11 cellular contexts compared by ENCODE assay signal in the genomic region with DNA sequence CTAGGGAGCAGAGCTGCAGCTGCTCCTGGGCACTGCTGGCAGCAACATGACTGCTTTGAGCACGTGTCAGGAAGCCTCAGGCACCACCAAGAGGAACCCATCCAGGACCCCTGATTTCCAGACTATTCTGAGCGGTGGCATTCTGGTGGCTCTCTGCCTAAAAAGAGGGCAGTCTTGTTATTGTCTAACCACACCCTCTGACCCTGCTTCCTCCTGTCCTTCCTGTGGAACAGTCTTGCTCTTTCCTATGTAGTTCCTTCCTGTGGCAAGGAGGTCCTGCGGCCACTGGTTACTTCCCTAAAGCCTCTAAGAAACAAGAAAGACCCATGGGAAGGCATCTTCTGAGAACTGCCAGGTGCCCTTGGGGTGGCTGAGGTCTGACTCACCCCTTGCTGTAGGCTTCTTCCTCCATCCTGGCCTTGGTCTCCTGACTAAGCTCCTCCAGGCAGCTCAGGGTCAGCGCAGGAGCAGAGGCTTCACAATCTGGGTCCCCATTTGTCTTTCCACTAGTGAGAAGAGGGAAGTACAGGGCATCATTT. TPM values are rescaled to one million over a fixed set of nuclear protein-coding genes. Genes with fewer than 3 reads are reported as not detected.
DNase-seq lines count a peak whose midpoint lies in the region; ATAC-seq and TF ChIP-seq lines count a peak whose summit lies in the region.
"Had no signal": no experiment of that assay in that cellular context is flagged by ENCODE, and none has a peak within 500 bp of the region (broad histone marks: within the 10 kb centered on the region; RNA-seq: fewer than 3 reads in every experiment).

No MANE protein-coding gene starts in this region.

- no peaks in the 10 kb centered on the region for H3K9me3 ChIP-seq in CD4-positive, CD25-positive, alpha-beta regulatory T cell (ENCODE audit: control insufficient read depth in 2 of 2, low read length in 2 of 2)
- H3K9me3 ChIP-seq in Peyer's patch = no peaks in the 10 kb centered on the region
- H3K9me3 ChIP-seq in trophoblast cell (ENCODE audit: insufficient read depth, low read depth, low read length) = peaks cover 3% of the 10 kb centered on the region
- H3K9me3 ChIP-seq: tibial nerve had no signal

- H3K27ac Mint-ChIP-seq in CD4-positive, CD25-positive, alpha-beta regulatory T cell = no peak overlapping the region

- no peak overlapping the region for H3K27ac ChIP-seq in CD4-positive, CD25-positive, alpha-beta regulatory T cell (ENCODE audit: insufficient read depth, low read length, poor library complexity, severe bottlenecking)
- peak overlapping the region in 1 of 4 donors; percentile 35 for H3K27ac ChIP-seq in Peyer's patch
- H3K27ac ChIP-seq in trophoblast cell (ENCODE audit: low read depth, low read length) = no peak overlapping the region

- no peak overlapping the region for H4K8ac ChIP-seq in trophoblast cell (ENCODE audit: low read depth, low read length)

- no peak for TF ChIP-seq POLR2A in Peyer's patch (IDR thresholded peaks at IDR 0.05)

- DNase-seq in CD4-positive, CD25-positive, alpha-beta regulatory T cell = no peak
- peak in 2 of 3 donors; percentile 29 to 59 for DNase-seq in Peyer's patch
- DNase-seq in fibroblast of mammary gland (ENCODE audit: low read depth) = peak; percentile 44
- DNase-seq in trophoblast cell = peak; percentile 39 to 45
- no peak for DNase-seq in NCI-H526 (lab: John Stamatoyannopoulos, UW)
- no peak for DNase-seq in ACHN
- no peak for DNase-seq in HT-29 (ENCODE audit: low spot score)
- DNase-seq: central memory CD4-positive, alpha-beta T cell; stimulated activated CD4-positive, alpha-beta T cell treated with anti-CD3 and anti-CD28 coated beads, Interleukin-12 subunit alpha, Interleukin-12 subunit beta, amount 100 ng/mL, for 4 hours had no signal

- H4K91ac ChIP-seq in trophoblast cell (ENCODE audit: low read depth, low read length) = no peak overlapping the region

- peaks cover 14% of the 10 kb centered on the region for H3K27me3 Mint-ChIP-seq in CD4-positive, CD25-positive, alpha-beta regulatory T cell

- no peak overlapping the region for H2BK120ac ChIP-seq in trophoblast cell (ENCODE audit: insufficient read depth, low read length, poor library complexity)

- no peak overlapping the region for H2BK5ac ChIP-seq in trophoblast cell (ENCODE audit: low read depth, low read length, poor library complexity)

- no peaks in the 10 kb centered on the region for H3K36me3 ChIP-seq in CD4-positive, CD25-positive, alpha-beta regulatory T cell (ENCODE audit: control insufficient read depth, insufficient read depth, low read length)
- H3K36me3 ChIP-seq in Peyer's patch (no peaks in the 10 kb centered on the region), trophoblast cell (ENCODE audit: control insufficient read depth in 1 of 2, insufficient read depth in 2 of 2, low read length in 2 of 2) (no peaks in the 10 kb centered on the region)
- H3K36me3 ChIP-seq: tibial nerve had no signal

- no peaks in the 10 kb centered on the region for H3K36me3 Mint-ChIP-seq in CD4-positive, CD25-positive, alpha-beta regulatory T cell

- no peak overlapping the region for H2AK5ac ChIP-seq in trophoblast cell (ENCODE audit: low read length)

- no peaks in the 10 kb centered on the region for H3K4me1 Mint-ChIP-seq in CD4-positive, CD25-positive, alpha-beta regulatory T cell

- no peak overlapping the region for H3K4me3 Mint-ChIP-seq in CD4-positive, CD25-positive, alpha-beta regulatory T cell

- H3K79me1 ChIP-seq in trophoblast cell (ENCODE audit: low read length) = no peaks in the 10 kb centered on the region

- no peak overlapping the region for H2BK12ac ChIP-seq in trophoblast cell (ENCODE audit: low read length)

- H3K4ac ChIP-seq in trophoblast cell (ENCODE audit: low read depth, low read length) = no peak overlapping the region

- no peak overlapping the region for H3K18ac ChIP-seq in trophoblast cell (ENCODE audit: low read length)

- H3K27me3 ChIP-seq in CD4-positive, CD25-positive, alpha-beta regulatory T cell (ENCODE audit: control insufficient read depth, insufficient read depth, low read length) = peaks cover 9% of the 10 kb centered on the region
- H3K27me3 ChIP-seq in Peyer's patch (no peaks in the 10 kb centered on the region), trophoblast cell (ENCODE audit: insufficient read depth, low read length) (no peaks in the 10 kb centered on the region)
- H3K27me3 ChIP-seq: tibial nerve had no signal

- H4K12ac ChIP-seq in trophoblast cell (ENCODE audit: low read depth, low read length) = no peak overlapping the region

- H3K4me1 ChIP-seq in CD4-positive, CD25-positive, alpha-beta regulatory T cell (ENCODE audit: control insufficient read depth, insufficient read depth, low read length, poor library complexity, severe bottlenecking) = no peaks in the 10 kb centered on the region
- H3K4me1 ChIP-seq in Peyer's patch (no peaks in the 10 kb centered on the region), trophoblast cell (ENCODE audit: control insufficient read depth in 1 of 2, insufficient read depth in 2 of 2, low read length in 2 of 2) (no peaks in the 10 kb centered on the region)

- H3K79me2 ChIP-seq in trophoblast cell (ENCODE audit: control insufficient read depth, insufficient read depth, low read length, poor library complexity) = no peaks in the 10 kb centered on the region

- TF ChIP-seq CTCF in Peyer's patch (IDR thresholded peaks at IDR 0.05) = no peak
- no peak for TF ChIP-seq CTCF in fibroblast of mammary gland (conservative IDR thresholded peaks at IDR 0.05; ENCODE audit: control insufficient read depth, insufficient read depth, low read depth, low read length)

- no peaks in the 10 kb centered on the region for H3K9me3 Mint-ChIP-seq in CD4-positive, CD25-positive, alpha-beta regulatory T cell

- H2AFZ ChIP-seq in trophoblast cell (ENCODE audit: insufficient read depth, low read length, poor library complexity) = no peak overlapping the region

- H3K14ac ChIP-seq in trophoblast cell (ENCODE audit: low read length) = no peak overlapping the region

- no CpG with 5 or more reads among the region's 4 CpGs for WGBS in trophoblast cell (ENCODE audit: extremely low coverage, insufficient coverage, insufficient read length)

- H3K23ac ChIP-seq in trophoblast cell (ENCODE audit: low read length) = no peak overlapping the region

- in situ Hi-C loops in ACHN (cut with HindIII; ENCODE audit: low pct_ligation_motif_present, low pct_unique_long_range_greater_than_20kb, low sequenced_read_pairs) = no loop called here

- peak; percentile 28 to 34 for ATAC-seq in CD4-positive, CD25-positive, alpha-beta regulatory T cell (ENCODE audit: low read depth in 2 of 2)
- ATAC-seq in HG03439 (IDR thresholded peaks at IDR 0.05; ENCODE audit: unreplicated experiment) = no peak

- H3K9ac ChIP-seq in trophoblast cell (ENCODE audit: low read length) = no peak overlapping the region

- no peak overlapping the region for H3K4me3 ChIP-seq in CD4-positive, CD25-positive, alpha-beta regulatory T cell (ENCODE audit: low read depth, low read length)
- H3K4me3 ChIP-seq in Peyer's patch = no peak overlapping the region
- no peak overlapping the region for H3K4me3 ChIP-seq in fibroblast of mammary gland (ENCODE audit: control insufficient read depth, low read depth, low read length)
- H3K4me3 ChIP-seq in trophoblast cell (ENCODE audit: low read depth, low read length) = no peak overlapping the region
- H3K4me3 ChIP-seq: tibial nerve had no signal

- H3K4me2 ChIP-seq in trophoblast cell (ENCODE audit: low read length) = no peak overlapping the region

RNA-seq across cellular contexts. Expression of gene LYVE1, which starts 13.1 kb away (rescaled TPM):
- not detected for total RNA-seq in CD4-positive, CD25-positive, alpha-beta regulatory T cell
- not detected for polyA plus RNA-seq in CD4-positive, CD25-positive, alpha-beta regulatory T cell
- 10 to 100 TPM in 3 of 4 donors, 1 to 10 TPM in 1; 4.1 to 50.3 (median 21.4) TPM for total RNA-seq in Peyer's patch
- 0.01 TPM in 2 replicates for polyA plus RNA-seq in trophoblast cell (2013)
- not detected in 2 replicates for total RNA-seq in HT-29 (2014; rRNA removed; shearing (Covaris generic))

RNA-seq across cellular contexts. Expression of gene RNF141, which starts 40.6 kb away (rescaled TPM):
- 7.8 TPM for total RNA-seq in CD4-positive, CD25-positive, alpha-beta regulatory T cell
- polyA plus RNA-seq in CD4-positive, CD25-positive, alpha-beta regulatory T cell = 10 to 100 TPM; 16.8 to 22.5 (median 18.5) TPM
- total RNA-seq in Peyer's patch = 10 to 100 TPM; 28.1 to 35.1 (median 33.5) TPM
- polyA plus RNA-seq in trophoblast cell (2013) = 14.9 and 15.7 TPM in 2 replicates
- total RNA-seq in HT-29 (2014; rRNA removed; shearing (Covaris generic)) = 10.1 and 11.7 TPM in 2 replicates

Comparison
In these comparisons a context has a peak if more than half of its experiments do, and no peak if none do; other contexts are left out.
1. DNase-seq: peak in Peyer's patch (2 of 3), fibroblast of mammary gland (single experiment) and trophoblast cell (2 of 2); none in CD4-positive, CD25-positive, alpha-beta regulatory T cell (0 of 3), NCI-H526 (0 of 2), ACHN (single experiment) and HT-29 (single experiment).